In the genomic region with DNA sequence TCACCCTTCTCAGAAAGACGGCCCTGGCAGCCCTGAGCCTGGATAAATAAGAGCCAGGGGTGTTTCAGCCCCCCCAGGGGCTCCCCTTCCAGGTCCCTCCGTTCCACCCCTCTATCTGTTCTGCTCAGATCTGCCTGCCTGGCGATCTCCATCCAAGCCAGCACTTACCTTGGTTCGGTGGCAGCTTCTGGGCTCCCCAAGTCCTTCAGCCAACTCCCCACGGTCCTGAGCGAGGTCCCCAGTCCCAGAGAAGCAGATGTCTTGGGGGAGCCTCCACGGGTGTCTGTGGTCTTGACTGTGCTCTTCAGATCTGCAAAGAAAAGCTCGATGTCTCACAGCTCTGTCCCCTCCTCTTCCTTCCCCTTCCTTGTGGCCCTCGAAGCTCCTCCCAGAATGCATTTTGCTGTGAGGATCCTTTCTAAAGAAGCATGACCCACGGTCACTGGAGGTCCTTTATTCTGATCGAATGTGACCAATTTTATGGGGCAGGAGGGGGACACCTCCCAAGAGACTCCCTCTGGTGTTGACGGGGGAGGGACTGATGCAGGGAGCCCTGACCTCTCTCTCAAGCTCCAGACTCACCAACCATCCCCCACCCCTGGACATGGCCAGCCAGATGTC, we compare ENCODE assay signal across 1 cellular context.
TF ChIP-seq lines count a peak whose summit lies in the region.

A gene with protein sequence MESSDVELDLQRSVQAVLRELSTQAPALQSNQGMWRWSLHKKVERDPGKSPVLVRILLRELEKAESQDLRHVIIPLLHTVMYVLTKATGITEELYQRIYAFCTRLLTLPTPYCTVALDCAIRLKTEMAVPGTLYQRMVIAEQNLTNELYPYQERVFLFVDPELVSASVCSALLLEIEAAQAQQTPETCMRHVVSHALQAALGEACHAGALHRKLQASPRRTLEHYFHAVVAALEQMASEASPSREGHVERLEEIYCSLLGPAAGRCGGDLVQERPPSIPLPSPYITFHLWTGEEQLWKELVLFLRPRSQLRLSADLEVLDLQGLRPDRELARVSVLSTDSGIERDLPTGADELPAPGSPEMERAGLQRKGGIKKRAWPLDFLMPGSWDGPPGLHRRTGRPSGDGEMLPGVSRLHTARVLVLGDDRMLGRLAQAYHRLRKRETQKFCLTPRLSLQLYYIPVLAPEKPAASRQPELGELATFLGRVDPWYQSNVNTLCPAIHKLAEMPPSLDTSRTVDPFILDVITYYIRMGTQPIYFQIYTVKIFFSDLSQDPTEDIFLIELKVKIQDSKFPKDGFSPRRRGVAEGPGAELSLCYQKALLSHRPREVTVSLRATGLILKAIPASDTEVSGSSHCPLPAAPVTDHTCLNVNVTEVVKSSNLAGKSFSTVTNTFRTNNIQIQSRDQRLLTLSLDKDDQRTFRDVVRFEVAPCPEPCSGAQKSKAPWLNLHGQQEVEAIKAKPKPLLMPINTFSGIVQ (minus strand): TSS at position 314 of the 621 bp plus-strand sequence. CDS start 17,880 bp downstream, outside the sequence.

TF ChIP-seq in WTC11, 78 proteins besides CTCF, POLR2A, EP300 and RAD21 (continued from another document):
- TF ChIP-seq, protein P1, sequence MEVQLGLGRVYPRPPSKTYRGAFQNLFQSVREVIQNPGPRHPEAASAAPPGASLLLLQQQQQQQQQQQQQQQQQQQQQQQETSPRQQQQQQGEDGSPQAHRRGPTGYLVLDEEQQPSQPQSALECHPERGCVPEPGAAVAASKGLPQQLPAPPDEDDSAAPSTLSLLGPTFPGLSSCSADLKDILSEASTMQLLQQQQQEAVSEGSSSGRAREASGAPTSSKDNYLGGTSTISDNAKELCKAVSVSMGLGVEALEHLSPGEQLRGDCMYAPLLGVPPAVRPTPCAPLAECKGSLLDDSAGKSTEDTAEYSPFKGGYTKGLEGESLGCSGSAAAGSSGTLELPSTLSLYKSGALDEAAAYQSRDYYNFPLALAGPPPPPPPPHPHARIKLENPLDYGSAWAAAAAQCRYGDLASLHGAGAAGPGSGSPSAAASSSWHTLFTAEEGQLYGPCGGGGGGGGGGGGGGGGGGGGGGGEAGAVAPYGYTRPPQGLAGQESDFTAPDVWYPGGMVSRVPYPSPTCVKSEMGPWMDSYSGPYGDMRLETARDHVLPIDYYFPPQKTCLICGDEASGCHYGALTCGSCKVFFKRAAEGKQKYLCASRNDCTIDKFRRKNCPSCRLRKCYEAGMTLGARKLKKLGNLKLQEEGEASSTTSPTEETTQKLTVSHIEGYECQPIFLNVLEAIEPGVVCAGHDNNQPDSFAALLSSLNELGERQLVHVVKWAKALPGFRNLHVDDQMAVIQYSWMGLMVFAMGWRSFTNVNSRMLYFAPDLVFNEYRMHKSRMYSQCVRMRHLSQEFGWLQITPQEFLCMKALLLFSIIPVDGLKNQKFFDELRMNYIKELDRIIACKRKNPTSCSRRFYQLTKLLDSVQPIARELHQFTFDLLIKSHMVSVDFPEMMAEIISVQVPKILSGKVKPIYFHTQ (CRISPR knock-in tag; IDR thresholded peaks at IDR 0.05) = no peak
- TF ChIP-seq HMGA2 (CRISPR knock-in tag; IDR thresholded peaks at IDR 0.05) (no peak), ZBTB21 (CRISPR knock-in tag; IDR thresholded peaks at IDR 0.05; ENCODE audit: borderline replicate concordance) (no peak), SOX15 (CRISPR knock-in tag; IDR thresholded peaks at IDR 0.05) (no peak), ETV6 (CRISPR knock-in tag; IDR thresholded peaks at IDR 0.05) (no peak), FOXP1 (CRISPR knock-in tag; IDR thresholded peaks at IDR 0.05; ENCODE audit: borderline replicate concordance) (no peak), NR1H2 (CRISPR knock-in tag; IDR thresholded peaks at IDR 0.05) (no peak)
- TF ChIP-seq, protein P2, sequence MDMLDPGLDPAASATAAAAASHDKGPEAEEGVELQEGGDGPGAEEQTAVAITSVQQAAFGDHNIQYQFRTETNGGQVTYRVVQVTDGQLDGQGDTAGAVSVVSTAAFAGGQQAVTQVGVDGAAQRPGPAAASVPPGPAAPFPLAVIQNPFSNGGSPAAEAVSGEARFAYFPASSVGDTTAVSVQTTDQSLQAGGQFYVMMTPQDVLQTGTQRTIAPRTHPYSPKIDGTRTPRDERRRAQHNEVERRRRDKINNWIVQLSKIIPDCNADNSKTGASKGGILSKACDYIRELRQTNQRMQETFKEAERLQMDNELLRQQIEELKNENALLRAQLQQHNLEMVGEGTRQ (CRISPR knock-in tag; IDR thresholded peaks at IDR 0.05) = no peak
